In the genomic region with DNA sequence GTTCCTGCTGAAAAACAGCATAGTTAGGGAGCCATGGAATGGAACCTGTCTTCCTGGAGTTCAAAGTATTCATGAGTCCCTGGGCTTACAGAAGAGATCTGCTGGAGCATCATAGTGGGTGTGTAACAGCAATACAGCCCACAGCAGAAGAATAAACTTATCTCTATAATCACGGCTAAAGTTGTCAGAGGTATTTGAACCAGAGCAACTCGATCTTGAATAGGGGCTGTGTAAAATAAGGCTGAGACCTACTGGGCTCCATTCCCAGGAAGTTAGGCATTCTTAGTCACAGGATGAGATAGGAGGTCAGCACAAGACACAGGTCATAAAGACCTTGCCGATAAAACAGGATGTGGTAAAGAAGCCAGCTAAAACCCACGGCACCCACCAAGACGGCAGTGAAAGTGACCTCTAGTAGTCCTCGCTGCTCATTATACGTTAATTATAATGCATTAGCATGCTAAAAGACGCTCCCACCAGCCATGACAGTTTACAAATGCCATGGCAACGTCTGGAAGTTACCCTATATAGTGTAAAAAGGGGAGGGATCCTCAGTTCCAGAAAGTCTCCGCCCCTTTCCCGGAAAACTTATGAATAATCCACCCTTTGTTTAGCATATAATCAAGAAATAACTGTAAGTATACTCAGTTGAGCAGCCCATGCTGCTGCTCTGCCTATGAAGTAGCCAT, we compare ENCODE assay signal across 1 cellular context.
TF ChIP-seq lines count a peak whose summit lies in the region.

No MANE protein-coding gene starts in this region.

TF ChIP-seq in K562, 482 proteins besides CTCF, POLR2A, EP300 and RAD21 (continued from another document and continues in another):
- TF ChIP-seq, protein P1, sequence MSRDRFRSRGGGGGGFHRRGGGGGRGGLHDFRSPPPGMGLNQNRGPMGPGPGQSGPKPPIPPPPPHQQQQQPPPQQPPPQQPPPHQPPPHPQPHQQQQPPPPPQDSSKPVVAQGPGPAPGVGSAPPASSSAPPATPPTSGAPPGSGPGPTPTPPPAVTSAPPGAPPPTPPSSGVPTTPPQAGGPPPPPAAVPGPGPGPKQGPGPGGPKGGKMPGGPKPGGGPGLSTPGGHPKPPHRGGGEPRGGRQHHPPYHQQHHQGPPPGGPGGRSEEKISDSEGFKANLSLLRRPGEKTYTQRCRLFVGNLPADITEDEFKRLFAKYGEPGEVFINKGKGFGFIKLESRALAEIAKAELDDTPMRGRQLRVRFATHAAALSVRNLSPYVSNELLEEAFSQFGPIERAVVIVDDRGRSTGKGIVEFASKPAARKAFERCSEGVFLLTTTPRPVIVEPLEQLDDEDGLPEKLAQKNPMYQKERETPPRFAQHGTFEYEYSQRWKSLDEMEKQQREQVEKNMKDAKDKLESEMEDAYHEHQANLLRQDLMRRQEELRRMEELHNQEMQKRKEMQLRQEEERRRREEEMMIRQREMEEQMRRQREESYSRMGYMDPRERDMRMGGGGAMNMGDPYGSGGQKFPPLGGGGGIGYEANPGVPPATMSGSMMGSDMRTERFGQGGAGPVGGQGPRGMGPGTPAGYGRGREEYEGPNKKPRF (IDR thresholded peaks at IDR 0.05; ENCODE audit: low read depth, low read length): no peak
- TF ChIP-seq HNRNPK (IDR thresholded peaks at IDR 0.05; ENCODE audit: low read depth, low read length, poor library complexity, severe bottlenecking) (no peak), DPF2 (IDR thresholded peaks at IDR 0.05) (peak; percentile 72; the same call in 1 of the 2 replicates), ZNF316 (IDR thresholded peaks at IDR 0.05) (no peak), MYBL2 (IDR thresholded peaks at IDR 0.05; ENCODE audit: low read depth) (no peak), MYBL2 (CRISPR knock-in tag; IDR thresholded peaks at IDR 0.05; ENCODE audit: borderline replicate concordance) (no peak), PHF8 (IDR thresholded peaks at IDR 0.05; ENCODE audit: borderline replicate concordance, low read length) (no peak), EWSR1 (IDR thresholded peaks at IDR 0.05; ENCODE audit: borderline replicate concordance, low read depth, partially characterized antibody) (no peak), BMI1 (IDR thresholded peaks at IDR 0.05; ENCODE audit: low read length) (peak; percentile 76), DDX20 (tag; IDR thresholded peaks at IDR 0.05; ENCODE audit: low read depth) (no peak), CCAR2 (IDR thresholded peaks at IDR 0.05; ENCODE audit: low read depth, low read length) (no peak), STAT5A (IDR thresholded peaks at IDR 0.05; ENCODE audit: borderline replicate concordance, low read length) (peak; percentile 79), CCNT2 (IDR thresholded peaks at IDR 0.05; ENCODE audit: borderline replicate concordance, extremely low read depth, insufficient read length, low read depth, low read length) (peak; percentile 18), NUFIP1 (IDR thresholded peaks at IDR 0.05; ENCODE audit: partially characterized antibody) (no peak), FOXP1 (CRISPR knock-in tag; IDR thresholded peaks at IDR 0.05) (no peak), ZBTB17 (CRISPR knock-in tag; IDR thresholded peaks at IDR 0.05) (no peak), SP2 (IDR thresholded peaks at IDR 0.05; ENCODE audit: extremely low read depth, low read depth, low read length, poor library complexity, severe bottlenecking) (no peak), ZNF561 (CRISPR knock-in tag; conservative IDR thresholded peaks at IDR 0.05) (no peak), ZNF589 (CRISPR knock-in tag; IDR thresholded peaks at IDR 0.05; ENCODE audit: low read depth) (0 out of 2 replicates have a peak, but pooled peaks have one; percentile 50), ZNF24 (IDR thresholded peaks at IDR 0.05) (no peak), SUPT5H (IDR thresholded peaks at IDR 0.05) (no peak), NFYB (IDR thresholded peaks at IDR 0.05; ENCODE audit: extremely low read depth, insufficient read length) (no peak), ZNF444 (CRISPR knock-in tag; IDR thresholded peaks at IDR 0.05) (no peak), ATF7 (IDR thresholded peaks at IDR 0.05) (no peak; the same call in 1 of the 2 replicates), TGIF2 (CRISPR knock-in tag; IDR thresholded peaks at IDR 0.05) (no peak), SRF (CRISPR knock-in tag; IDR thresholded peaks at IDR 0.05) (peak in 1 of 2 experiments; percentile 62; a peak in 1 of 4 replicates), TAF15 (IDR thresholded peaks at IDR 0.05; ENCODE audit: low read depth, low read length) (no peak), CBX8 (IDR thresholded peaks at IDR 0.05; ENCODE audit: borderline replicate concordance, extremely low read depth, low read depth, low read length, poor library complexity, severe bottlenecking) (no peak), MXI1 (IDR thresholded peaks at IDR 0.05; ENCODE audit: low read depth, low read length) (peak; percentile 57; the same call in 1 of the 2 replicates)
- TF ChIP-seq, protein P2, sequence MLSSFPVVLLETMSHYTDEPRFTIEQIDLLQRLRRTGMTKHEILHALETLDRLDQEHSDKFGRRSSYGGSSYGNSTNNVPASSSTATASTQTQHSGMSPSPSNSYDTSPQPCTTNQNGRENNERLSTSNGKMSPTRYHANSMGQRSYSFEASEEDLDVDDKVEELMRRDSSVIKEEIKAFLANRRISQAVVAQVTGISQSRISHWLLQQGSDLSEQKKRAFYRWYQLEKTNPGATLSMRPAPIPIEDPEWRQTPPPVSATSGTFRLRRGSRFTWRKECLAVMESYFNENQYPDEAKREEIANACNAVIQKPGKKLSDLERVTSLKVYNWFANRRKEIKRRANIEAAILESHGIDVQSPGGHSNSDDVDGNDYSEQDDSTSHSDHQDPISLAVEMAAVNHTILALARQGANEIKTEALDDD (IDR thresholded peaks at IDR 0.05): peak; percentile 82
- TF ChIP-seq, protein P3, sequence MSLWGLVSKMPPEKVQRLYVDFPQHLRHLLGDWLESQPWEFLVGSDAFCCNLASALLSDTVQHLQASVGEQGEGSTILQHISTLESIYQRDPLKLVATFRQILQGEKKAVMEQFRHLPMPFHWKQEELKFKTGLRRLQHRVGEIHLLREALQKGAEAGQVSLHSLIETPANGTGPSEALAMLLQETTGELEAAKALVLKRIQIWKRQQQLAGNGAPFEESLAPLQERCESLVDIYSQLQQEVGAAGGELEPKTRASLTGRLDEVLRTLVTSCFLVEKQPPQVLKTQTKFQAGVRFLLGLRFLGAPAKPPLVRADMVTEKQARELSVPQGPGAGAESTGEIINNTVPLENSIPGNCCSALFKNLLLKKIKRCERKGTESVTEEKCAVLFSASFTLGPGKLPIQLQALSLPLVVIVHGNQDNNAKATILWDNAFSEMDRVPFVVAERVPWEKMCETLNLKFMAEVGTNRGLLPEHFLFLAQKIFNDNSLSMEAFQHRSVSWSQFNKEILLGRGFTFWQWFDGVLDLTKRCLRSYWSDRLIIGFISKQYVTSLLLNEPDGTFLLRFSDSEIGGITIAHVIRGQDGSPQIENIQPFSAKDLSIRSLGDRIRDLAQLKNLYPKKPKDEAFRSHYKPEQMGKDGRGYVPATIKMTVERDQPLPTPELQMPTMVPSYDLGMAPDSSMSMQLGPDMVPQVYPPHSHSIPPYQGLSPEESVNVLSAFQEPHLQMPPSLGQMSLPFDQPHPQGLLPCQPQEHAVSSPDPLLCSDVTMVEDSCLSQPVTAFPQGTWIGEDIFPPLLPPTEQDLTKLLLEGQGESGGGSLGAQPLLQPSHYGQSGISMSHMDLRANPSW (CRISPR knock-in tag; IDR thresholded peaks at IDR 0.05): no peak
- TF ChIP-seq, protein P4, sequence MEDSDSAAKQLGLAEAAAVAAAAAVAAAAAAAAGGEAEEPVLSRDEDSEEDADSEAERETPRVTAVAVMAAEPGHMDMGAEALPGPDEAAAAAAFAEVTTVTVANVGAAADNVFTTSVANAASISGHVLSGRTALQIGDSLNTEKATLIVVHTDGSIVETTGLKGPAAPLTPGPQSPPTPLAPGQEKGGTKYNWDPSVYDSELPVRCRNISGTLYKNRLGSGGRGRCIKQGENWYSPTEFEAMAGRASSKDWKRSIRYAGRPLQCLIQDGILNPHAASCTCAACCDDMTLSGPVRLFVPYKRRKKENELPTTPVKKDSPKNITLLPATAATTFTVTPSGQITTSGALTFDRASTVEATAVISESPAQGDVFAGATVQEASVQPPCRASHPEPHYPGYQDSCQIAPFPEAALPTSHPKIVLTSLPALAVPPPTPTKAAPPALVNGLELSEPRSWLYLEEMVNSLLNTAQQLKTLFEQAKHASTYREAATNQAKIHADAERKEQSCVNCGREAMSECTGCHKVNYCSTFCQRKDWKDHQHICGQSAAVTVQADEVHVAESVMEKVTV (CRISPR knock-in tag; IDR thresholded peaks at IDR 0.05): no peak
- TF ChIP-seq, protein P5, sequence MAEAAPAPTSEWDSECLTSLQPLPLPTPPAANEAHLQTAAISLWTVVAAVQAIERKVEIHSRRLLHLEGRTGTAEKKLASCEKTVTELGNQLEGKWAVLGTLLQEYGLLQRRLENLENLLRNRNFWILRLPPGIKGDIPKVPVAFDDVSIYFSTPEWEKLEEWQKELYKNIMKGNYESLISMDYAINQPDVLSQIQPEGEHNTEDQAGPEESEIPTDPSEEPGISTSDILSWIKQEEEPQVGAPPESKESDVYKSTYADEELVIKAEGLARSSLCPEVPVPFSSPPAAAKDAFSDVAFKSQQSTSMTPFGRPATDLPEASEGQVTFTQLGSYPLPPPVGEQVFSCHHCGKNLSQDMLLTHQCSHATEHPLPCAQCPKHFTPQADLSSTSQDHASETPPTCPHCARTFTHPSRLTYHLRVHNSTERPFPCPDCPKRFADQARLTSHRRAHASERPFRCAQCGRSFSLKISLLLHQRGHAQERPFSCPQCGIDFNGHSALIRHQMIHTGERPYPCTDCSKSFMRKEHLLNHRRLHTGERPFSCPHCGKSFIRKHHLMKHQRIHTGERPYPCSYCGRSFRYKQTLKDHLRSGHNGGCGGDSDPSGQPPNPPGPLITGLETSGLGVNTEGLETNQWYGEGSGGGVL (CRISPR knock-in tag; IDR thresholded peaks at IDR 0.05): no peak
- TF ChIP-seq, protein P6, sequence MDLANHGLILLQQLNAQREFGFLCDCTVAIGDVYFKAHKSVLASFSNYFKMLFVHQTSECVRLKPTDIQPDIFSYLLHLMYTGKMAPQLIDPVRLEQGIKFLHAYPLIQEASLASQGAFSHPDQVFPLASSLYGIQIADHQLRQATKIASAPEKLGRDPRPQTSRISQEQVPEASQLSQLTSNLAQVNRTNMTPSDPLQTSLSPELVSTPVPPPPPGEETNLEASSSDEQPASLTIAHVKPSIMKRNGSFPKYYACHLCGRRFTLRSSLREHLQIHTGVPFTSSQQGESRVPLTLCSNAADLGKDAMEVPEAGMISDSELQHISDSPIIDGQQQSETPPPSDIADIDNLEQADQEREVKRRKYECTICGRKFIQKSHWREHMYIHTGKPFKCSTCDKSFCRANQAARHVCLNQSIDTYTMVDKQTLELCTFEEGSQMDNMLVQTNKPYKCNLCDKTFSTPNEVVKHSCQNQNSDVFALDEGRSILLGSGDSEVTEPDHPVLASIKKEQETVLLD (IDR thresholded peaks at IDR 0.05): no peak
- TF ChIP-seq, protein P7, sequence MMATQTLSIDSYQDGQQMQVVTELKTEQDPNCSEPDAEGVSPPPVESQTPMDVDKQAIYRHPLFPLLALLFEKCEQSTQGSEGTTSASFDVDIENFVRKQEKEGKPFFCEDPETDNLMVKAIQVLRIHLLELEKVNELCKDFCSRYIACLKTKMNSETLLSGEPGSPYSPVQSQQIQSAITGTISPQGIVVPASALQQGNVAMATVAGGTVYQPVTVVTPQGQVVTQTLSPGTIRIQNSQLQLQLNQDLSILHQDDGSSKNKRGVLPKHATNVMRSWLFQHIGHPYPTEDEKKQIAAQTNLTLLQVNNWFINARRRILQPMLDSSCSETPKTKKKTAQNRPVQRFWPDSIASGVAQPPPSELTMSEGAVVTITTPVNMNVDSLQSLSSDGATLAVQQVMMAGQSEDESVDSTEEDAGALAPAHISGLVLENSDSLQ (IDR thresholded peaks at IDR 0.05): peak; percentile 48
- TF ChIP-seq, protein P8, sequence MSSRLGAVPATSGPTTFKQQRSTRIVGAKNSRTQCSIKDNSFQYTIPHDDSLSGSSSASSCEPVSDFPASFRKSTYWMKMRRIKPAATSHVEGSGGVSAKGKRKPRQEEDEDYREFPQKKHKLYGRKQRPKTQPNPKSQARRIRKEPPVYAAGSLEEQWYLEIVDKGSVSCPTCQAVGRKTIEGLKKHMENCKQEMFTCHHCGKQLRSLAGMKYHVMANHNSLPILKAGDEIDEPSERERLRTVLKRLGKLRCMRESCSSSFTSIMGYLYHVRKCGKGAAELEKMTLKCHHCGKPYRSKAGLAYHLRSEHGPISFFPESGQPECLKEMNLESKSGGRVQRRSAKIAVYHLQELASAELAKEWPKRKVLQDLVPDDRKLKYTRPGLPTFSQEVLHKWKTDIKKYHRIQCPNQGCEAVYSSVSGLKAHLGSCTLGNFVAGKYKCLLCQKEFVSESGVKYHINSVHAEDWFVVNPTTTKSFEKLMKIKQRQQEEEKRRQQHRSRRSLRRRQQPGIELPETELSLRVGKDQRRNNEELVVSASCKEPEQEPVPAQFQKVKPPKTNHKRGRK (tag; IDR thresholded peaks at IDR 0.05): no peak
- TF ChIP-seq, protein P9, sequence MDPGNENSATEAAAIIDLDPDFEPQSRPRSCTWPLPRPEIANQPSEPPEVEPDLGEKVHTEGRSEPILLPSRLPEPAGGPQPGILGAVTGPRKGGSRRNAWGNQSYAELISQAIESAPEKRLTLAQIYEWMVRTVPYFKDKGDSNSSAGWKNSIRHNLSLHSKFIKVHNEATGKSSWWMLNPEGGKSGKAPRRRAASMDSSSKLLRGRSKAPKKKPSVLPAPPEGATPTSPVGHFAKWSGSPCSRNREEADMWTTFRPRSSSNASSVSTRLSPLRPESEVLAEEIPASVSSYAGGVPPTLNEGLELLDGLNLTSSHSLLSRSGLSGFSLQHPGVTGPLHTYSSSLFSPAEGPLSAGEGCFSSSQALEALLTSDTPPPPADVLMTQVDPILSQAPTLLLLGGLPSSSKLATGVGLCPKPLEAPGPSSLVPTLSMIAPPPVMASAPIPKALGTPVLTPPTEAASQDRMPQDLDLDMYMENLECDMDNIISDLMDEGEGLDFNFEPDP (CRISPR knock-in tag; IDR thresholded peaks at IDR 0.05): no peak
- TF ChIP-seq, protein P10, sequence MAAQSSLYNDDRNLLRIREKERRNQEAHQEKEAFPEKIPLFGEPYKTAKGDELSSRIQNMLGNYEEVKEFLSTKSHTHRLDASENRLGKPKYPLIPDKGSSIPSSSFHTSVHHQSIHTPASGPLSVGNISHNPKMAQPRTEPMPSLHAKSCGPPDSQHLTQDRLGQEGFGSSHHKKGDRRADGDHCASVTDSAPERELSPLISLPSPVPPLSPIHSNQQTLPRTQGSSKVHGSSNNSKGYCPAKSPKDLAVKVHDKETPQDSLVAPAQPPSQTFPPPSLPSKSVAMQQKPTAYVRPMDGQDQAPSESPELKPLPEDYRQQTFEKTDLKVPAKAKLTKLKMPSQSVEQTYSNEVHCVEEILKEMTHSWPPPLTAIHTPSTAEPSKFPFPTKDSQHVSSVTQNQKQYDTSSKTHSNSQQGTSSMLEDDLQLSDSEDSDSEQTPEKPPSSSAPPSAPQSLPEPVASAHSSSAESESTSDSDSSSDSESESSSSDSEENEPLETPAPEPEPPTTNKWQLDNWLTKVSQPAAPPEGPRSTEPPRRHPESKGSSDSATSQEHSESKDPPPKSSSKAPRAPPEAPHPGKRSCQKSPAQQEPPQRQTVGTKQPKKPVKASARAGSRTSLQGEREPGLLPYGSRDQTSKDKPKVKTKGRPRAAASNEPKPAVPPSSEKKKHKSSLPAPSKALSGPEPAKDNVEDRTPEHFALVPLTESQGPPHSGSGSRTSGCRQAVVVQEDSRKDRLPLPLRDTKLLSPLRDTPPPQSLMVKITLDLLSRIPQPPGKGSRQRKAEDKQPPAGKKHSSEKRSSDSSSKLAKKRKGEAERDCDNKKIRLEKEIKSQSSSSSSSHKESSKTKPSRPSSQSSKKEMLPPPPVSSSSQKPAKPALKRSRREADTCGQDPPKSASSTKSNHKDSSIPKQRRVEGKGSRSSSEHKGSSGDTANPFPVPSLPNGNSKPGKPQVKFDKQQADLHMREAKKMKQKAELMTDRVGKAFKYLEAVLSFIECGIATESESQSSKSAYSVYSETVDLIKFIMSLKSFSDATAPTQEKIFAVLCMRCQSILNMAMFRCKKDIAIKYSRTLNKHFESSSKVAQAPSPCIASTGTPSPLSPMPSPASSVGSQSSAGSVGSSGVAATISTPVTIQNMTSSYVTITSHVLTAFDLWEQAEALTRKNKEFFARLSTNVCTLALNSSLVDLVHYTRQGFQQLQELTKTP (IDR thresholded peaks at IDR 0.05; ENCODE audit: low read depth in 1 of 2, partially characterized antibody in 2 of 2): no peak
